Comparison of ENCODE assay signal across 8 cellular contexts in the genomic region with DNA sequence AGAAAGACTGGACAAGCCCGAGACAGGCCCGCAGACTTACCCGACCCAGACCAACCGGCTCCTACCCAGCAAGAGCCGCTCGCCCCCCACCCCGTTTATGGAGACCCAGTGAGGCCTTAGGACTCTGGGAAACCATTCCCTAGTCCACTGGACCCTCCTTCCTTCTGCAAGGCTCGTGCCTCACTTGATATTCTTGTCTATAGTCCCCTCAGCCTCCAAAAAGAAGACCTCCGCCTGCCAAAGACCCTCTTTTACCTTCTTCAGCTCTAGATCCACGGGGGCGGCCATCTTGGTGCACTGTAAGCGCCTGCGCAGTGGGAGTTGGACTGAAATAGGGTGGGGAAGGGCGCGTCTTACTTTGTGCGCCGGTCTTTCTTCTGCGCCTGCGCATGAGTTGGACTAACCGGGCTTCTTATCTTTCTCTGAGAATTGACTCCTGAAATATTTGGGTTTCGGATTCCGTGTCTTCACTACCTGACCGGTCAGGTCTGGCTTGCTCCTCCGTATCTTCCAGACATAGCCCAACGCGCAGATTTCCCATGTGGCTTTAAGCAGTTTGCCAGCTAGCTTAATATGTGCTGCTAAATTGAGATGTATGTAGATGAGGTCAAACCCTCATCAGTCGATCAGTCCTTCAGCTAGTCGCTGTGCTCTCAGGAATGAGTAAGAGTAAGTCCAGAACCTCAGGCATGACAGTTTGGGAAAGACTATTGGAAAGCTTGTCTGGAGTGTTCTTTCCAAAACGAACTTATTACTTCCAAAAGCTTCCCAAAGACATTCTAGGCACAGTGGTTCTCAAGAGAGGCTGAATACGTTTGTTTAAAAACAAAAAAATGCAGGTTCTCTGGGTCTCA. TPM values are rescaled to one million over a fixed set of nuclear protein-coding genes. Genes with fewer than 3 reads are reported as not detected.
DNase-seq lines count a peak whose midpoint lies in the region; ATAC-seq, FAIRE-seq and TF ChIP-seq lines count a peak whose summit lies in the region.

A gene with protein sequence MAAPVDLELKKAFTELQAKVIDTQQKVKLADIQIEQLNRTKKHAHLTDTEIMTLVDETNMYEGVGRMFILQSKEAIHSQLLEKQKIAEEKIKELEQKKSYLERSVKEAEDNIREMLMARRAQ (minus strand): TSS at position 316 of the 854 bp plus-strand sequence. CDS start 28 bp downstream, at position 288.

- H4K5ac ChIP-seq in H1 (ENCODE audit: insufficient read length, low read depth, low read length): peak within 1 kb of the TSS; percentile 93

- TF ChIP-seq EP300 in H1 (IDR thresholded peaks at IDR 0.05; ENCODE audit: borderline replicate concordance in 1 of 2, low read depth in 2 of 2, low read length in 2 of 2): no peak

- H3K79me2 ChIP-seq in H1 (ENCODE audit: control insufficient read depth in 1 of 2, insufficient read depth in 2 of 2, low read length in 2 of 2): peaks cover 6 to 34% of the 10 kb centered on the region in 2 experiments; a peak in 3 of 4 replicates

- H3K79me1 ChIP-seq in H1 (ENCODE audit: low read depth, low read length): no peaks in the 10 kb centered on the region

- peak within 1 kb of the TSS; percentile 97 for H2BK5ac ChIP-seq in H1 (ENCODE audit: low read depth, low read length)

- 2% methylated on average over 30 of the region's 30 CpGs; no CpG with 5 or more reads in 1 of the 2 experiments for WGBS in H1 (ENCODE audit: extremely low coverage in 1 of 2, insufficient coverage in 1 of 2, insufficient read length in 1 of 2, insufficient replicate concordance in 2 of 2, low coverage in 1 of 2, low lambda C conversion rate in 2 of 2, missing lambda C conversion rate in 1 of 2), 2 experiments

- H3K4me1 Mint-ChIP-seq in CD8-positive, alpha-beta memory T cell: peaks cover 17 to 37% (median 33%) of the 10 kb centered on the region in 3 donors
- peaks cover 11% of the 10 kb centered on the region for H3K4me1 Mint-ChIP-seq in memory B cell

- H2BK20ac ChIP-seq in H1 (ENCODE audit: low read length): no peak within 1 kb of the TSS

- H2AFZ ChIP-seq in H1 (ENCODE audit: low read length): peak within 1 kb of the TSS; percentile 100

- H3K9ac ChIP-seq in H1 (replicated peaks in 1 of 4; ENCODE audit: extremely low read depth in 1 of 4, low read depth in 3 of 4, low read length in 3 of 4): peak within 1 kb of the TSS; percentile 72 to 97 (median 96)

- FAIRE-seq in H1 (lab: Jason Lieb, UNC): peak; percentile 84

- peak within 1 kb of the TSS; percentile 78; the same call in 1 of the 2 replicates for H2BK15ac ChIP-seq in H1 (ENCODE audit: low read length)

- H3K56ac ChIP-seq in H1 (replicated peaks; ENCODE audit: insufficient read length, low read depth, low read length): peak within 1 kb of the TSS; percentile 34

- peak; percentile 86 to 95 (median 90) for DNase-seq in CD8-positive, alpha-beta memory T cell
- DNase-seq in HT1080 (ENCODE audit: low read depth) (peak; percentile 94), NOMO-1 treated with DMSO at 0.1 percent for 48 hours (lab: John Stamatoyannopoulos, UW; ENCODE audit: unreplicated experiment) (peak; percentile 97), H1 (ENCODE audit: low read depth in 1 of 2, low spot score in 2 of 2) (peak; percentile 83 to 93), memory B cell (ENCODE audit: low spot score in 2 of 2) (peak; percentile 76 to 84)
- peak; percentile 81 to 89 for DNase-seq in activated CD8-positive, alpha-beta memory T cell treated with anti-CD3 and anti-CD28 coated beads for 4 hours (ENCODE audit: low read depth in 2 of 2)
- peak; percentile 78 for DNase-seq in stimulated activated CD8-positive, alpha-beta memory T cell treated with anti-CD3 and anti-CD28 coated beads, Interleukin-12 subunit alpha, Interleukin-12 subunit beta, amount 100 ng/mL, for 24 hours (ENCODE audit: extremely low read depth)

- H3K27ac ChIP-seq in CD8-positive, alpha-beta memory T cell (ENCODE audit: low read depth, low read length): peak within 1 kb of the TSS; percentile 79
- H3K27ac ChIP-seq in H1 (ENCODE audit: low read depth, low read length): peak within 1 kb of the TSS; percentile 95

- H2AK5ac ChIP-seq in H1 (ENCODE audit: low read depth, low read length): no peak within 1 kb of the TSS; the same call in 1 of the 2 replicates

- H4K8ac ChIP-seq in H1 (ENCODE audit: extremely low read depth, insufficient read depth, low read length): peak within 1 kb of the TSS; percentile 98; the same call in 1 of the 2 replicates

- H3K27me3 Mint-ChIP-seq in CD8-positive, alpha-beta memory T cell: peaks cover 2 to 11% of the 10 kb centered on the region in 2 donors
- H3K27me3 Mint-ChIP-seq in memory B cell: peaks cover 3% of the 10 kb centered on the region

- no peaks in the 10 kb centered on the region for H3K36me3 ChIP-seq in CD8-positive, alpha-beta memory T cell (ENCODE audit: insufficient read depth, low read length)
- H3K36me3 ChIP-seq in H1 (ENCODE audit: control insufficient read depth in 2 of 4, insufficient read depth in 4 of 4, low read length in 3 of 4): peaks cover 0 to 4% (median under 1%) of the 10 kb centered on the region in 4 experiments; a peak in 3 of 8 replicates

- peak; percentile 82 to 91 for TF ChIP-seq POLR2A in H1 (IDR thresholded peaks at IDR 0.05; ENCODE audit: control extremely low read depth in 1 of 2, low read depth in 2 of 2, low read length in 2 of 2)

- H3K9me3 ChIP-seq in CD8-positive, alpha-beta memory T cell (ENCODE audit: low read length): no peaks in the 10 kb centered on the region
- H3K9me3 ChIP-seq in H1 (ENCODE audit: insufficient read depth in 2 of 2, low read depth in 1 of 2, low read length in 1 of 2): no peaks in the 10 kb centered on the region

- H3K4me1 ChIP-seq in CD8-positive, alpha-beta memory T cell (ENCODE audit: insufficient read depth, low read length): peaks cover 16% of the 10 kb centered on the region
- no peaks in the 10 kb centered on the region for H3K4me1 ChIP-seq in H1 (replicated peaks in 1 of 4; ENCODE audit: control insufficient read depth in 3 of 4, insufficient read depth in 4 of 4, low read length in 3 of 4)

- H3K18ac ChIP-seq in H1 (ENCODE audit: extremely low read depth, low read length): peak within 1 kb of the TSS; percentile 99

- H3K23me2 ChIP-seq in H1 (ENCODE audit: low read depth, low read length): peaks cover 4% of the 10 kb centered on the region

- H3K36me3 Mint-ChIP-seq in CD8-positive, alpha-beta memory T cell: peaks cover 0 to 22% (median 7%) of the 10 kb centered on the region in 3 donors
- peaks cover 9% of the 10 kb centered on the region for H3K36me3 Mint-ChIP-seq in memory B cell

- ATAC-seq in GM19468 (IDR thresholded peaks at IDR 0.05; ENCODE audit: extremely low read depth, unreplicated experiment): peak; percentile 64
- peak; percentile 99 for ATAC-seq in memory B cell (ENCODE audit: low read depth)

- H3K4me2 ChIP-seq in H1 (ENCODE audit: insufficient read depth in 1 of 2, low read depth in 2 of 2, low read length in 2 of 2): peak within 1 kb of the TSS; percentile 86 to 89

- peak within 1 kb of the TSS; percentile 94; the same call in 1 of the 2 replicates for H2BK12ac ChIP-seq in H1 (ENCODE audit: low read depth, low read length)

- CTCF ChIA-PET in CD8-positive, alpha-beta memory T cell (lab: Charles Lee): interaction anchor here (1.1 to 1.4 kb wide), 2 partner anchors 45 to 58 kb away, joined by 3 read pairs; no protein-coding TSS in a partner anchor
- CTCF ChIA-PET in H1 (lab: Charles Lee; ENCODE audit: partially characterized antibody): interaction anchor here (0.5 to 2.2 kb wide), 11 partner anchors 18 to 239 kb away, joined by 3 to 8 read pairs (median 3); a partner anchor contains a TSS

- no peaks in the 10 kb centered on the region for H3K9me3 Mint-ChIP-seq in CD8-positive, alpha-beta memory T cell
- H3K9me3 Mint-ChIP-seq in memory B cell: no peaks in the 10 kb centered on the region

- H3K4me3 ChIP-seq in CD8-positive, alpha-beta memory T cell (ENCODE audit: low read length): peak within 1 kb of the TSS; percentile 79
- peak within 1 kb of the TSS; percentile 91 to 99 (median 94) for H3K4me3 ChIP-seq in H1 (ENCODE audit: extremely low read depth in 1 of 4, insufficient read depth in 2 of 4, low read depth in 3 of 4, low read length in 4 of 4)

- H3K23ac ChIP-seq in H1 (ENCODE audit: insufficient read length): no peak within 1 kb of the TSS

- no peak within 1 kb of the TSS for H2BK120ac ChIP-seq in H1 (replicated peaks; ENCODE audit: low read depth, low read length)

- no peak for TF ChIP-seq CTCF in H1 (IDR thresholded peaks at IDR 0.05; ENCODE audit: control extremely low read depth in 1 of 3, insufficient read depth in 1 of 3, low read depth in 1 of 3, low read length in 3 of 3)

- H3K27ac Mint-ChIP-seq in CD8-positive, alpha-beta memory T cell: peak within 1 kb of the TSS; percentile 75 to 99 (median 96)
- peak within 1 kb of the TSS; percentile 98 for H3K27ac Mint-ChIP-seq in memory B cell

- peak within 1 kb of the TSS; percentile 36 for H4K91ac ChIP-seq in H1 (replicated peaks; ENCODE audit: insufficient read length, low read length)

- no peaks in the 10 kb centered on the region for H4K20me1 ChIP-seq in H1 (replicated peaks in 1 of 2; ENCODE audit: control insufficient read depth in 1 of 2, insufficient read depth in 2 of 2, low read length in 2 of 2)

- H3K4ac ChIP-seq in H1 (replicated peaks; ENCODE audit: insufficient read length, low read depth, low read length): no peak within 1 kb of the TSS

- POLR2A ChIA-PET in CD8-positive, alpha-beta memory T cell (lab: Charles Lee): interaction anchor here (0.9 to 1.0 kb wide), 2 partner anchors 41 to 98 kb away, joined by 3 to 4 read pairs; a partner anchor contains a TSS
- POLR2A ChIA-PET in H1 (lab: Charles Lee; ENCODE audit: partially characterized antibody): interaction anchor here (0.6 to 2.9 kb wide), 25 partner anchors 8 to 369 kb away, joined by 3 to 11 read pairs (median 5); a partner anchor contains a TSS

- H3K27me3 ChIP-seq in CD8-positive, alpha-beta memory T cell (ENCODE audit: insufficient read depth, low read length, poor library complexity, severe bottlenecking): no peaks in the 10 kb centered on the region
- H3K27me3 ChIP-seq in H1 (replicated peaks in 1 of 4; ENCODE audit: control insufficient read depth in 3 of 4, extremely low read depth in 1 of 4, insufficient read depth in 3 of 4, low read length in 3 of 4): no peaks in the 10 kb centered on the region

- H3K4me3 Mint-ChIP-seq in CD8-positive, alpha-beta memory T cell: peak within 1 kb of the TSS; percentile 92 to 99 (median 96)
- H3K4me3 Mint-ChIP-seq in memory B cell: peak within 1 kb of the TSS; percentile 98

- H3K14ac ChIP-seq in H1 (ENCODE audit: insufficient read length): no peak within 1 kb of the TSS

- no peak for TF ChIP-seq RAD21 in H1 (IDR thresholded peaks at IDR 0.05 in 1 of 2, conservative IDR thresholded peaks at IDR 0.05 in 1 of 2; ENCODE audit: low read depth in 2 of 2, low read length in 2 of 2)

RNA-seq across cellular contexts. Expression of the gene that starts here (rescaled TPM):
- total RNA-seq in CD8-positive, alpha-beta memory T cell: 10 to 100 TPM; 71.2 to 73.2 TPM
- polyA plus RNA-seq in CD8-positive, alpha-beta memory T cell: 115 TPM
- total RNA-seq in HT1080 (2014; rRNA removed; shearing (Covaris generic)): 114 and 149 TPM in 2 replicates
- 174 and 198 TPM in 2 replicates for polyA plus RNA-seq in HT1080 (2015; cell fraction: cytosol; rRNA removed)
- 73.5 and 77.0 TPM in 2 replicates for polyA plus RNA-seq in HT1080 (2015; cell fraction: nucleus; rRNA removed)
- 52.6 and 53.0 TPM in 2 replicates for total RNA-seq in H1 (2021; fragmentation: NEBNext Ultra II Directional; extraction: Animal tissue kit (Norgen Biotek cat#: 25700))
- polyA plus RNA-seq in H1 (2011; rRNA removed): 71.7 and 89.6 TPM in 2 replicates
- 65.7 TPM for polyA plus RNA-seq in H1 (2011; cell fraction: cytosol; rRNA removed)
- 60.6 TPM for polyA plus RNA-seq in H1 (2011; cell fraction: nucleus; rRNA removed)
- polyA plus RNA-seq in H1 (2012, experiment 1 of 2): 56.5 to 141 TPM (median 82.0 TPM) in 4 replicates
- polyA plus RNA-seq in H1 (2012, experiment 2 of 2): 44.7 TPM
- polyA plus RNA-seq in H1 (2013, experiment 1 of 2): 236 TPM
- 247 TPM for polyA plus RNA-seq in H1 (2013, experiment 2 of 2)
- polyA minus RNA-seq in H1 (2011; rRNA and poly(A)+ RNA removed): 47.0 and 48.0 TPM in 2 replicates
- polyA minus RNA-seq in H1 (2011; cell fraction: cytosol; rRNA and poly(A)+ RNA removed): 21.7 TPM
- polyA minus RNA-seq in H1 (2011; cell fraction: nucleus; rRNA and poly(A)+ RNA removed): 24.1 TPM

Comparison
In these comparisons a context has a peak if more than half of its experiments do, and no peak if none do; other contexts are left out.
1. Peak in every context shown above with its lines: DNase-seq, ATAC-seq, H3K4me3 ChIP-seq and H3K27ac ChIP-seq.